ENCODE assay signal across 16 cellular contexts in genomic region chr5:84306617-84307016, GRCh38.
DNase-seq lines count a peak whose midpoint lies in the region; ATAC-seq, FAIRE-seq and TF ChIP-seq lines count a peak whose summit lies in the region.
"Had no signal": no experiment of that assay in that cellular context is flagged by ENCODE, and none has a peak within 500 bp of the region (broad histone marks: within the 10 kb centered on the region; RNA-seq: fewer than 3 reads in every experiment).

No MANE protein-coding gene starts in this region.

- no peak overlapping the region for H3K4me3 Mint-ChIP-seq in chondrocyte (ENCODE audit: unreplicated experiment)
- H3K4me3 Mint-ChIP-seq in osteocyte (ENCODE audit: unreplicated experiment): no peak overlapping the region
- no peak overlapping the region for H3K4me3 Mint-ChIP-seq in WTC11
- H3K4me3 Mint-ChIP-seq: CD4-positive, alpha-beta memory T cell had no signal

- H3F3A ChIP-seq in PC-3 (ENCODE audit: low read length, unreplicated experiment): no peaks in the 10 kb centered on the region

- H3K9ac ChIP-seq in PC-3 (ENCODE audit: low read length): no peak overlapping the region

- peak; percentile 75 for FAIRE-seq in H54 (lab: Jason Lieb, UNC)
- FAIRE-seq: A204.1, H1 had no signal

- CTCF ChIA-PET in PC-3 (lab: Charles Lee) (no interaction called here), WTC11 (lab: Charles Lee) (no interaction called here)

- no peaks in the 10 kb centered on the region for H3K27me3 ChIP-seq in PC-3 (ENCODE audit: low read length)
- H3K27me3 ChIP-seq: BE2C had no signal

- POLR2A ChIA-PET in PC-3 (lab: Charles Lee; ENCODE audit: unreplicated experiment) (no interaction called here), WTC11 (lab: Charles Lee) (no interaction called here)

- no peaks in the 10 kb centered on the region for H3K9me2 ChIP-seq in PC-3 (replicated peaks; ENCODE audit: low read length)

- H3K27me3 Mint-ChIP-seq in chondrocyte (ENCODE audit: low read depth) (no peaks in the 10 kb centered on the region), osteocyte (ENCODE audit: unreplicated experiment) (no peaks in the 10 kb centered on the region), WTC11 (ENCODE audit: low read depth) (no peaks in the 10 kb centered on the region)
- H3K27me3 Mint-ChIP-seq: CD4-positive, alpha-beta memory T cell had no signal

- TF ChIP-seq CTCF in PC-3 (conservative IDR thresholded peaks at IDR 0.05; ENCODE audit: low read depth, low read length) (no peak), chondrocyte (IDR thresholded peaks at IDR 0.05) (no peak), osteocyte (IDR thresholded peaks at IDR 0.05) (no peak), WTC11 (IDR thresholded peaks at IDR 0.05) (no peak)

- no peaks in the 10 kb centered on the region for H4K20me1 ChIP-seq in PC-3 (ENCODE audit: low read length)

- H3K9me3 Mint-ChIP-seq in chondrocyte (ENCODE audit: low read depth): peaks cover 9% of the 10 kb centered on the region
- no peaks in the 10 kb centered on the region for H3K9me3 Mint-ChIP-seq in osteocyte (ENCODE audit: unreplicated experiment)
- peaks cover 13% of the 10 kb centered on the region for H3K9me3 Mint-ChIP-seq in WTC11

- no peak overlapping the region for H2AFZ ChIP-seq in PC-3 (ENCODE audit: low read length)

- no peaks in the 10 kb centered on the region for H3K36me3 ChIP-seq in PC-3 (ENCODE audit: low read depth, low read length)
- H3K36me3 ChIP-seq: BE2C had no signal

- peaks cover 65% of the 10 kb centered on the region for H3K4me1 Mint-ChIP-seq in chondrocyte (ENCODE audit: low read depth)
- peaks cover 52% of the 10 kb centered on the region for H3K4me1 Mint-ChIP-seq in osteocyte (ENCODE audit: unreplicated experiment)
- H3K4me1 Mint-ChIP-seq in WTC11: peaks cover 13% of the 10 kb centered on the region
- H3K4me1 Mint-ChIP-seq: CD4-positive, alpha-beta memory T cell had no signal

- ATAC-seq in PC-3 (peak; percentile 65), WTC11 (no peak), left ventricle myocardium superior (no peak)
- ATAC-seq: HCT116 had no signal

- H3K27ac ChIP-seq in PC-3 (ENCODE audit: low read length): no peak overlapping the region
- H3K27ac ChIP-seq: C4-2B had no signal

- peaks cover 4% of the 10 kb centered on the region for H3K36me3 Mint-ChIP-seq in chondrocyte (ENCODE audit: low read depth)
- H3K36me3 Mint-ChIP-seq in osteocyte (ENCODE audit: unreplicated experiment): peaks cover 9% of the 10 kb centered on the region
- peaks cover 11% of the 10 kb centered on the region for H3K36me3 Mint-ChIP-seq in WTC11
- H3K36me3 Mint-ChIP-seq: CD4-positive, alpha-beta memory T cell had no signal

- no TSS peak for BruUV-seq in PC-3 (replicated peaks; lab: Mats Ljungman, UMichigan)

- H3K79me2 ChIP-seq in PC-3 (ENCODE audit: low read length): no peaks in the 10 kb centered on the region

- H3K4me1 ChIP-seq in PC-3 (ENCODE audit: insufficient read depth, low read length): peaks cover 21% of the 10 kb centered on the region

- no peaks in the 10 kb centered on the region for H3K9me3 ChIP-seq in PC-3 (ENCODE audit: low read length)

- TF ChIP-seq POLR2A in H54 (IDR thresholded peaks at IDR 0.05; ENCODE audit: low read depth, low read length): no peak

- intact Hi-C loops in PC-3 (cut with micrococcal nuclease): loop anchor here (10.0 kb wide), 1 partner anchor 58 kb away; no protein-coding TSS in a partner anchor
- intact Hi-C loops in left ventricle myocardium superior (cut with micrococcal nuclease): no loop called here

- peak overlapping the region; percentile 76 for H3K27ac Mint-ChIP-seq in chondrocyte (ENCODE audit: unreplicated experiment)
- H3K27ac Mint-ChIP-seq in osteocyte (ENCODE audit: unreplicated experiment): peak overlapping the region; percentile 16
- H3K27ac Mint-ChIP-seq in WTC11: no peak overlapping the region
- H3K27ac Mint-ChIP-seq: CD4-positive, alpha-beta memory T cell had no signal

- DNase-seq in H54 (ENCODE audit: insufficient read length, low spot score) (no peak), PC-3 (peak; percentile 32), chondrocyte (ENCODE audit: low spot score) (no peak), osteocyte (ENCODE audit: extremely low spot score, unreplicated experiment) (no peak), WTC11 (ENCODE audit: low spot score) (no peak), left ventricle myocardium superior (no peak), AG20443 (ENCODE audit: low spot score) (no peak)
- DNase-seq: BE2C; CD4-positive, alpha-beta memory T cell; DMS153; DMS79 treated with DMSO at 0.1 percent for 48 hours; GF-D8 had no signal

- H3K4me3 ChIP-seq in PC-3 (ENCODE audit: low read length): no peak overlapping the region

- H3K4me2 ChIP-seq in PC-3 (ENCODE audit: low read length): no peak overlapping the region

TF ChIP-seq in WTC11, 78 proteins besides CTCF, POLR2A, EP300 and RAD21:
- TF ChIP-seq RELA (CRISPR knock-in tag; IDR thresholded peaks at IDR 0.05; ENCODE audit: borderline replicate concordance): no peak
- TF ChIP-seq RORB (CRISPR knock-in tag; IDR thresholded peaks at IDR 0.05): no peak
TF ChIP-seq in WTC11: peak in this region for 0.
